8 cellular contexts compared by ENCODE assay signal in genomic region chr11:13668102-13668956, GRCh38. TPM values are rescaled to one million over a fixed set of nuclear protein-coding genes. Genes with fewer than 3 reads are reported as not detected.
DNase-seq lines count a peak whose midpoint lies in the region; ATAC-seq and TF ChIP-seq lines count a peak whose summit lies in the region.

TSS of gene FAR1 (plus strand) at chr11:13668668. CDS start at chr11:13694766, 26,098 bp downstream.

- DNase-seq in NCI-H69 (lab: John Stamatoyannopoulos, UW): peak; percentile 100
- DNase-seq in activated CD4-positive, alpha-beta T cell treated with anti-CD3 and anti-CD28 coated beads, Interleukin-2, amount 50 U/mL, for 1 hour: peak; percentile 93
- peak; percentile 80 for DNase-seq in cortex of kidney (lab: John Stamatoyannopoulos, UW)
- DNase-seq in left colon: peak; percentile 98 to 99
- DNase-seq in stimulated activated CD4-positive, alpha-beta T cell treated with anti-CD3 and anti-CD28 coated beads, Interleukin-2, amount 100 ng/mL, for 4 hours (ENCODE audit: low read depth): peak; percentile 93

- peak within 1 kb of the TSS; percentile 81 for H3K27ac ChIP-seq in C4-2B

- intact Hi-C loops in left colon (cut with DNase I, micrococcal nuclease): no loop called here

- TF ChIP-seq CTCF in C4-2B (conservative IDR thresholded peaks at IDR 0.05): peak; percentile 81

- ATAC-seq in GM19328 (IDR thresholded peaks at IDR 0.05; ENCODE audit: unreplicated experiment) (peak; percentile 91), HG03520 (IDR thresholded peaks at IDR 0.05; ENCODE audit: unreplicated experiment) (peak; percentile 87), left colon (peak; percentile 84)

RNA-seq across cellular contexts. Expression of gene FAR1, which starts in this region (rescaled TPM):
- total RNA-seq in left colon: 100 to 1,000 TPM in 1 of 2 donors, 10 to 100 TPM in 1; 99.5 to 103 TPM

Comparison
In these comparisons a context has a peak if more than half of its experiments do, and no peak if none do; other contexts are left out.
1. Peak in every context shown above with its lines: DNase-seq, ATAC-seq and H3K27ac ChIP-seq.